12 cellular contexts compared by ENCODE assay signal in genomic region chr21:42461185-42461520, GRCh38. TPM values are rescaled to one million over a fixed set of nuclear protein-coding genes. Genes with fewer than 3 reads are reported as not detected.
DNase-seq lines count a peak whose midpoint lies in the region; ATAC-seq, FAIRE-seq and TF ChIP-seq lines count a peak whose summit lies in the region.
"Had no signal": no experiment of that assay in that cellular context is flagged by ENCODE, and none has a peak within 500 bp of the region (broad histone marks: within the 10 kb centered on the region; RNA-seq: fewer than 3 reads in every experiment).

No MANE protein-coding gene starts in this region.

- no peaks in the 10 kb centered on the region for H3K27me3 Mint-ChIP-seq in activated T-cell treated with anti-CD3 and anti-CD28 coated beads, Interleukin-2, amount 50 U/mL, for 72 hours (ENCODE audit: low read depth)

- H2AFZ ChIP-seq in MM.1S (ENCODE audit: low read length) = no peak overlapping the region
- H2AFZ ChIP-seq in K562 (ENCODE audit: low read depth, low read length) = no peak overlapping the region

- H3K27ac ChIP-seq in MM.1S (ENCODE audit: low read length) (peak overlapping the region; percentile 63; the same call in 1 of the 2 replicates), K562 (ENCODE audit: extremely low read depth, low read depth, low read length) (no peak overlapping the region), stomach (peak overlapping the region; percentile 76 to 93 (median 87)), A673 (ENCODE audit: low read depth, low read length, poor library complexity, severe bottlenecking) (no peak overlapping the region)
- H3K27ac ChIP-seq: skin epidermis, uterus had no signal

- no peak for TF ChIP-seq RAD21 in K562 (CRISPR knock-in tag; conservative IDR thresholded peaks at IDR 0.05 in 1 of 2, IDR thresholded peaks at IDR 0.05 in 1 of 2)

- peak overlapping the region; percentile 21 to 69 for H3K4me3 Mint-ChIP-seq in activated T-cell treated with anti-CD3 and anti-CD28 coated beads, Interleukin-2, amount 50 U/mL, for 72 hours
- H3K4me3 Mint-ChIP-seq: neural crest cell had no signal

- H3K9me3 ChIP-seq in MM.1S (replicated peaks; ENCODE audit: insufficient read depth, low read length) = no peaks in the 10 kb centered on the region
- no peaks in the 10 kb centered on the region for H3K9me3 ChIP-seq in K562 (replicated peaks; ENCODE audit: control insufficient read depth, insufficient read depth, low read depth, low read length)
- no peaks in the 10 kb centered on the region for H3K9me3 ChIP-seq in stomach
- H3K9me3 ChIP-seq in A673 (ENCODE audit: low read depth, low read length, poor library complexity, severe bottlenecking) = no peaks in the 10 kb centered on the region
- H3K9me3 ChIP-seq: uterus had no signal

- H3K36me3 ChIP-seq in MM.1S (replicated peaks; ENCODE audit: insufficient read depth, low read length) (no peaks in the 10 kb centered on the region), K562 (ENCODE audit: control insufficient read depth, insufficient read depth, low read length) (no peaks in the 10 kb centered on the region), stomach (no peaks in the 10 kb centered on the region), A673 (ENCODE audit: insufficient read depth, low read length, poor library complexity, severe bottlenecking) (no peaks in the 10 kb centered on the region)
- H3K36me3 ChIP-seq: uterus had no signal

- H3K27me3 ChIP-seq in MM.1S (replicated peaks; ENCODE audit: insufficient read depth, low read length) = 0 out of 2 replicates have a peak, but pooled peaks cover 8% of the 10 kb centered on the region
- H3K27me3 ChIP-seq in K562 (ENCODE audit: control insufficient read depth in 2 of 2, insufficient read depth in 2 of 2, low read length in 2 of 2) = peaks cover 0 to 10% of the 10 kb centered on the region in 2 experiments; a peak in 2 of 5 replicates
- H3K27me3 ChIP-seq in stomach = no peaks in the 10 kb centered on the region
- no peaks in the 10 kb centered on the region for H3K27me3 ChIP-seq in A673 (replicated peaks; ENCODE audit: insufficient read depth, low read depth, low read length, poor library complexity)
- H3K27me3 ChIP-seq: uterus had no signal

- no peak for ATAC-seq in activated T-cell treated with anti-CD3 and anti-CD28 coated beads, Interleukin-2, amount 50 U/mL, for 72 hours (replicated peaks in 1 of 2)
- ATAC-seq in K562 (no peak), esophagus mucosa (no peak)

- H3K27ac Mint-ChIP-seq in activated T-cell treated with anti-CD3 and anti-CD28 coated beads, Interleukin-2, amount 50 U/mL, for 72 hours = peak overlapping the region; percentile 52

- in situ Hi-C loops in K562 (cut with MboI) = no loop called here

- no peak for TF ChIP-seq POLR2A in K562 (conservative IDR thresholded peaks at IDR 0.05)
- TF ChIP-seq POLR2A in stomach (IDR thresholded peaks at IDR 0.05) = no peak

- TF ChIP-seq EP300 in K562 (IDR thresholded peaks at IDR 0.05; ENCODE audit: low read length) = no peak
- no peak for TF ChIP-seq EP300 in stomach (IDR thresholded peaks at IDR 0.05)

- no TSS peak for BruUV-seq in K562 (replicated peaks; lab: Mats Ljungman, UMichigan)
- BruUV-seq in A673 (replicated peaks; lab: Mats Ljungman, UMichigan) = no TSS peak

- no peaks in the 10 kb centered on the region for H4K20me1 ChIP-seq in MM.1S (ENCODE audit: insufficient read depth, low read length)
- no peaks in the 10 kb centered on the region for H4K20me1 ChIP-seq in K562 (replicated peaks; ENCODE audit: control insufficient read depth, insufficient read depth, low read length)

- H3K4me1 Mint-ChIP-seq in activated T-cell treated with anti-CD3 and anti-CD28 coated beads, Interleukin-2, amount 50 U/mL, for 72 hours (ENCODE audit: low read depth) = peaks cover 70% of the 10 kb centered on the region

- H3K79me2 ChIP-seq in MM.1S (ENCODE audit: low read length) (no peaks in the 10 kb centered on the region), K562 (ENCODE audit: control insufficient read depth, insufficient read depth, low read length) (no peaks in the 10 kb centered on the region)

- H3K4me1 ChIP-seq in MM.1S (ENCODE audit: low read length) (peaks cover 43% of the 10 kb centered on the region), K562 (replicated peaks in 1 of 2; ENCODE audit: control insufficient read depth in 2 of 2, insufficient read depth in 2 of 2, low read length in 2 of 2) (peaks cover 19 to 31% of the 10 kb centered on the region in 2 experiments), stomach (peaks cover 35 to 67% (median 48%) of the 10 kb centered on the region in 4 donors), A673 (ENCODE audit: insufficient read depth, low read length, poor library complexity, severe bottlenecking) (peaks cover 44% of the 10 kb centered on the region)
- H3K4me1 ChIP-seq: uterus had no signal

- FAIRE-seq in K562 (lab: Jason Lieb, UNC) = no peak
- FAIRE-seq: colon had no signal

- CTCF ChIA-PET in K562 (lab: Yijun Ruan, JAX; ENCODE audit: low intra/inter-chr PET ratio) (no interaction called here), A673 (lab: Charles Lee) (no interaction called here)

- intact Hi-C loops in K562 (cut with micrococcal nuclease) = no loop called here
- intact Hi-C loops in stomach (cut with DNase I; ENCODE audit: low total_unique reads) = no loop called here
- intact Hi-C loops in A673 (cut with micrococcal nuclease; ENCODE audit: unreplicated experiment) = no loop called here

- H3K4me3 ChIP-seq in MM.1S (ENCODE audit: low read length) = no peak overlapping the region
- H3K4me3 ChIP-seq in K562 = no peak overlapping the region
- H3K4me3 ChIP-seq in stomach = no peak overlapping the region
- no peak overlapping the region for H3K4me3 ChIP-seq in A673 (ENCODE audit: low read depth, low read length, poor library complexity, severe bottlenecking)
- H3K4me3 ChIP-seq: skin epidermis, uterus had no signal

- peak overlapping the region; percentile 48; the same call in 1 of the 2 replicates for H3K4me2 ChIP-seq in MM.1S (ENCODE audit: low read depth, low read length)
- no peak overlapping the region for H3K4me2 ChIP-seq in K562 (ENCODE audit: insufficient read depth, low read length)

- POLR2A ChIA-PET in K562 (lab: Yijun Ruan, JAX) (interaction anchor here (0.6 kb wide), 1 partner anchor 1151 kb away, joined by 3 read pairs; no protein-coding TSS in a partner anchor), A673 (lab: Charles Lee; ENCODE audit: low non-redundant PET) (no interaction called here)

- DNase-seq in activated T-cell treated with anti-CD3 and anti-CD28 coated beads, Interleukin-2, amount 50 U/mL, for 72 hours = no peak
- DNase-seq in activated T-cell treated with anti-CD3 and anti-CD28 coated beads, Interleukin-2, amount 50 U/mL, for 1 hour = no peak
- DNase-seq in MM.1S (no peak), K562 (ENCODE audit: extremely low read depth in 1 of 4, low spot score in 3 of 4) (no peak), stomach (no peak), A673 (ENCODE audit: low spot score) (no peak)
- DNase-seq in stimulated activated CD4-positive, alpha-beta T cell treated with anti-CD3 and anti-CD28 coated beads, Interleukin-1b, Interleukin-23, amount 100 ng/mL, for 48 hours = no peak
- DNase-seq: uterus had no signal

- peaks cover 0 to 1% of the 10 kb centered on the region in 2 donors for H3K36me3 Mint-ChIP-seq in activated T-cell treated with anti-CD3 and anti-CD28 coated beads, Interleukin-2, amount 50 U/mL, for 72 hours (ENCODE audit: insufficient read depth in 2 of 2)

- WGBS in K562 (ENCODE audit: insufficient coverage, low coverage, missing lambda C conversion rate) = 35% methylated on average over 5 of the region's 5 CpGs
- WGBS in stomach, 5 donors = 56 to 72% (median 65%) methylated on average over 5 of the region's 5 CpGs

- peaks cover 0 to 2% of the 10 kb centered on the region in 2 donors for H3K9me3 Mint-ChIP-seq in activated T-cell treated with anti-CD3 and anti-CD28 coated beads, Interleukin-2, amount 50 U/mL, for 72 hours
- H3K9me3 Mint-ChIP-seq: neural crest cell had no signal

- no peak for TF ChIP-seq CTCF in MM.1S (IDR thresholded peaks at IDR 0.05; ENCODE audit: low read length)
- TF ChIP-seq CTCF in K562 (IDR thresholded peaks at IDR 0.05 in 2 of 3, conservative IDR thresholded peaks at IDR 0.05 in 1 of 3; ENCODE audit: insufficient read depth in 2 of 3, low read depth in 1 of 3, low read length in 3 of 3) = no peak
- TF ChIP-seq CTCF in stomach (IDR thresholded peaks at IDR 0.05) = no peak
- TF ChIP-seq CTCF in A673 (conservative IDR thresholded peaks at IDR 0.05; ENCODE audit: low read depth, low read length) = no peak

- H3K9me1 ChIP-seq in K562 (ENCODE audit: control insufficient read depth, insufficient read depth, low read length) = no peaks in the 10 kb centered on the region

- H3F3A ChIP-seq in MM.1S (ENCODE audit: insufficient read depth, low read length) = peaks cover 14% of the 10 kb centered on the region

- H3K9me2 ChIP-seq in MM.1S (replicated peaks; ENCODE audit: insufficient read depth, low read length) = no peaks in the 10 kb centered on the region

- H3K9ac ChIP-seq in MM.1S (ENCODE audit: low read length) = peak overlapping the region; percentile 26; the same call in 1 of the 2 replicates
- H3K9ac ChIP-seq in K562 (ENCODE audit: insufficient read depth in 1 of 2, low read depth in 2 of 2, low read length in 2 of 2) = no peak overlapping the region

RNA-seq across cellular contexts. Expression of gene RSPH1, which starts 34.9 kb away (rescaled TPM):
- total RNA-seq in activated T-cell treated with anti-CD3 and anti-CD28 coated beads, Interleukin-2, amount 50 U/mL, for 72 hours = under 1 TPM; 0.19 to 0.36 TPM
- 0.16 TPM in 1 of 2 replicates, not detected in the other for total RNA-seq in K562 (2011; cell fraction: chromatin; rRNA removed; ENCODE audit: low replicate concordance)
- total RNA-seq in K562 (2011; cell fraction: nucleolus; rRNA removed) = not detected in 2 replicates
- 0.15 TPM in 1 of 2 replicates, not detected in the other for total RNA-seq in K562 (2011; cell fraction: nucleoplasm; rRNA removed)
- total RNA-seq in K562 (2014; rRNA removed) = not detected in 2 replicates
- not detected in 2 replicates for total RNA-seq in K562 (2014; rRNA removed; fragmentation: Illumina TruSeq; extraction: Trizol)
- total RNA-seq in K562 (2015; rRNA removed; fragmentation: Illumina TruSeq; extraction: Trizol) = not detected in 2 replicates
- total RNA-seq in K562 (2021) = not detected in 2 replicates
- polyA plus RNA-seq in K562 (2011; rRNA removed) = 0.17 TPM in 1 of 2 replicates, not detected in the other
- 0.01 TPM in 1 of 2 replicates, not detected in the other for polyA plus RNA-seq in K562 (2011; cell fraction: cytosol; rRNA removed)
- 0.07 TPM in 1 of 2 replicates, not detected in the other for polyA plus RNA-seq in K562 (2011; cell fraction: nucleus; rRNA removed)
- 0.18 TPM in 1 of 2 replicates, not detected in the other for polyA plus RNA-seq in K562 (2012)
- polyA plus RNA-seq in K562 (2014; fragmentation: Illumina TruSeq; extraction: Trizol) = not detected in 2 replicates
- polyA plus RNA-seq in K562 (2014; fragmentation: Nextera tagmentation; extraction: Ambion mirVana) = not detected
- not detected in 2 replicates for polyA plus RNA-seq in K562 (2014; rRNA removed)
- 0.07 TPM in 1 of 2 replicates, not detected in the other for polyA minus RNA-seq in K562 (2011; rRNA and poly(A)+ RNA removed)
- polyA minus RNA-seq in K562 (2011; cell fraction: cytosol; rRNA and poly(A)+ RNA removed) = not detected in 2 replicates
- polyA minus RNA-seq in K562 (2011; cell fraction: nucleus; rRNA and poly(A)+ RNA removed) = not detected in 2 replicates
- 1 to 10 TPM in 1 of 5 donors, under 1 TPM in 3, not detected in 1; 0.37 to 8.9 (median 0.58) TPM for total RNA-seq in stomach
- 1 to 10 TPM; 1.8 to 2.9 (median 2.8) TPM for polyA plus RNA-seq in stomach
- total RNA-seq in esophagus mucosa = 0.24 TPM
- total RNA-seq in A673 (2021) = 0.45 and 1.0 TPM in 2 replicates

RNA-seq across cellular contexts. Expression of gene SLC37A1, which starts 52.5 kb away (rescaled TPM):
- total RNA-seq in activated T-cell treated with anti-CD3 and anti-CD28 coated beads, Interleukin-2, amount 50 U/mL, for 72 hours = 10 to 100 TPM; 27.5 to 37.6 TPM
- 4.6 and 9.1 TPM in 2 replicates for total RNA-seq in K562 (2011; cell fraction: chromatin; rRNA removed; ENCODE audit: low replicate concordance)
- total RNA-seq in K562 (2011; cell fraction: nucleolus; rRNA removed) = 5.5 and 5.9 TPM in 2 replicates
- 5.6 and 6.5 TPM in 2 replicates for total RNA-seq in K562 (2011; cell fraction: nucleoplasm; rRNA removed)
- total RNA-seq in K562 (2014; rRNA removed) (0.33 and 1.4 TPM in 2 replicates), K562 (2014; rRNA removed; fragmentation: Illumina TruSeq; extraction: Trizol) (0.10 and 0.15 TPM in 2 replicates), K562 (2015; rRNA removed; fragmentation: Illumina TruSeq; extraction: Trizol) (0.40 and 0.79 TPM in 2 replicates), K562 (2021) (0.40 and 0.60 TPM in 2 replicates), stomach (10 to 100 TPM in 4 of 5 donors, 1 to 10 TPM in 1; 9.8 to 72.9 (median 23.9) TPM), esophagus mucosa (13.9 TPM), A673 (2021) (11.2 and 11.9 TPM in 2 replicates)
- polyA plus RNA-seq in K562 (2011; rRNA removed) (3.4 and 4.5 TPM in 2 replicates), K562 (2014; fragmentation: Illumina TruSeq; extraction: Trizol) (0.45 and 0.65 TPM in 2 replicates), K562 (2014; fragmentation: Nextera tagmentation; extraction: Ambion mirVana) (under 1 TPM; 0.06 to 0.20 TPM), K562 (2014; rRNA removed) (0.09 and 0.24 TPM in 2 replicates), stomach (10 to 100 TPM; 10.3 to 12.4 (median 11.3) TPM)
- polyA plus RNA-seq in K562 (2011; cell fraction: cytosol; rRNA removed) = 2.8 and 3.2 TPM in 2 replicates
- 10.8 and 11.2 TPM in 2 replicates for polyA plus RNA-seq in K562 (2011; cell fraction: nucleus; rRNA removed)
- polyA plus RNA-seq in K562 (2012) = 0.43 and 1.8 TPM in 2 replicates
- polyA minus RNA-seq in K562 (2011; rRNA and poly(A)+ RNA removed) = 3.8 and 6.7 TPM in 2 replicates
- polyA minus RNA-seq in K562 (2011; cell fraction: cytosol; rRNA and poly(A)+ RNA removed) = 2.5 and 2.6 TPM in 2 replicates
- polyA minus RNA-seq in K562 (2011; cell fraction: nucleus; rRNA and poly(A)+ RNA removed) = 8.3 and 11.8 TPM in 2 replicates

RNA-seq across cellular contexts. Expression of gene UBASH3A, which starts 57.5 kb away (rescaled TPM):
- total RNA-seq in activated T-cell treated with anti-CD3 and anti-CD28 coated beads, Interleukin-2, amount 50 U/mL, for 72 hours = 10 to 100 TPM; 54.5 to 57.4 TPM
- total RNA-seq in K562 (2011; cell fraction: chromatin; rRNA removed; ENCODE audit: low replicate concordance) = 1.1 and 3.3 TPM in 2 replicates
- 3.2 and 3.8 TPM in 2 replicates for total RNA-seq in K562 (2011; cell fraction: nucleolus; rRNA removed)
- total RNA-seq in K562 (2011; cell fraction: nucleoplasm; rRNA removed) = 1.0 and 2.0 TPM in 2 replicates
- total RNA-seq in K562 (2014; rRNA removed) (1.4 and 2.9 TPM in 2 replicates), K562 (2014; rRNA removed; fragmentation: Illumina TruSeq; extraction: Trizol) (0.35 and 0.47 TPM in 2 replicates), K562 (2015; rRNA removed; fragmentation: Illumina TruSeq; extraction: Trizol) (0.90 and 1.1 TPM in 2 replicates), K562 (2021) (1.5 and 1.8 TPM in 2 replicates), stomach (1 to 10 TPM in 2 of 5 donors, under 1 TPM in 2, not detected in 1; 0.29 to 4.6 (median 1.2) TPM), esophagus mucosa (0.24 TPM), A673 (2021) (not detected in 2 replicates)
- polyA plus RNA-seq in K562 (2011; rRNA removed) (1.4 and 4.4 TPM in 2 replicates), K562 (2014; fragmentation: Illumina TruSeq; extraction: Trizol) (1.1 and 1.4 TPM in 2 replicates), K562 (2014; fragmentation: Nextera tagmentation; extraction: Ambion mirVana) (under 1 TPM; 0.23 to 0.25 TPM), K562 (2014; rRNA removed) (1.0 and 1.4 TPM in 2 replicates), stomach (under 1 TPM; 0.18 to 0.31 (median 0.25) TPM)
- 2.1 and 4.7 TPM in 2 replicates for polyA plus RNA-seq in K562 (2011; cell fraction: cytosol; rRNA removed)
- 24.2 and 29.1 TPM in 2 replicates for polyA plus RNA-seq in K562 (2011; cell fraction: nucleus; rRNA removed)
- polyA plus RNA-seq in K562 (2012) = 1.1 and 1.5 TPM in 2 replicates
- 1.4 and 2.2 TPM in 2 replicates for polyA minus RNA-seq in K562 (2011; rRNA and poly(A)+ RNA removed)
- polyA minus RNA-seq in K562 (2011; cell fraction: cytosol; rRNA and poly(A)+ RNA removed) = 1.3 and 3.1 TPM in 2 replicates
- polyA minus RNA-seq in K562 (2011; cell fraction: nucleus; rRNA and poly(A)+ RNA removed) = 7.9 and 15.2 TPM in 2 replicates
- total RNA-seq: neural crest cell had no signal

Comparison
In these comparisons a context has a peak if more than half of its experiments do, and no peak if none do; other contexts are left out.
1. H3K27ac ChIP-seq: peak in MM.1S (single experiment) and stomach (5 of 5); none in K562 (single experiment) and A673 (single experiment).
2. RNA of gene UBASH3A, which starts 57.5 kb away (total RNA-seq): 54.5 to 57.4 TPM in activated T-cell treated with anti-CD3 and anti-CD28 coated beads, Interleukin-2, amount 50 U/mL, for 72 hours; 0.35 to 3.8 TPM in K562, 0.29 to 4.6 TPM in stomach, 0.24 TPM in esophagus mucosa (single experiment) and not detected in A673; every median in the first group is over 4 times any median in the second.